Comparison of ENCODE assay signal across 18 cellular contexts in genomic region chr16:3197694-3198333, GRCh38. TPM values are rescaled to one million over a fixed set of nuclear protein-coding genes. Genes with fewer than 3 reads are reported as not detected.
"Had no signal": no experiment of that assay in that cellular context is flagged by ENCODE, and none has a peak within 500 bp of the region (broad histone marks: within the 10 kb centered on the region; RNA-seq: fewer than 3 reads in every experiment).

No MANE protein-coding gene starts in this region.

RNA-seq across cellular contexts. Expression of gene OR1F1, which starts 9.8 kb away (rescaled TPM):
- total RNA-seq: activated naive CD4-positive, alpha-beta T cell treated with anti-CD3 and anti-CD28 coated beads for 36 hours; activated naive CD4-positive, alpha-beta T cell treated with anti-CD3 and anti-CD28 coated beads, Interleukin-2, amount 50 U/mL, for 72 hours; activated naive CD8-positive, alpha-beta T cell treated with anti-CD3 and anti-CD28 coated beads for 36 hours; activated naive CD8-positive, alpha-beta T cell treated with anti-CD3 and anti-CD28 coated beads, Interleukin-2, amount 10 ng/mL, durations not matched to agents 7 days and 5 days; activated T-helper 1 cell treated with anti-CD3 and anti-CD28 coated beads, Interleukin-12 subunit alpha, Interleukin-12 subunit beta, Interleukin-2, Interleukin-4 antibody, amounts not matched to agents 30 ng/mL and 10 ng/mL and 1 ng/mL, durations not matched to agents 14 hours and 24 hours and 36 hours; activated T-helper 2 cell treated with anti-CD3 and anti-CD28 coated beads, Interferon-gamma antibody, Interleukin-2, Interleukin-4, amounts not matched to agents 10 μg/mL and 5 μg/mL and 100 μg/mL, durations not matched to agents 14 hours and 24 hours and 36 hours; adrenal gland; aorta; ascending aorta; body of pancreas; breast epithelium; bronchial epithelial cell; cardiac muscle cell; cardiac septum; colonic mucosa had no signal
- polyA plus RNA-seq: adipose tissue, adrenal gland, aorta, cardiac muscle cell had no signal

RNA-seq across cellular contexts. Expression of gene MEFV, which starts 58.6 kb away (rescaled TPM):
- total RNA-seq: activated T-helper 1 cell treated with anti-CD3 and anti-CD28 coated beads, Interleukin-12 subunit alpha, Interleukin-12 subunit beta, Interleukin-2, Interleukin-4 antibody, amounts not matched to agents 30 ng/mL and 10 ng/mL and 1 ng/mL, durations not matched to agents 14 hours and 24 hours and 36 hours; astrocyte; bronchial epithelial cell; cardiac muscle cell; chondrocyte had no signal
- polyA plus RNA-seq: cardiac muscle cell had no signal
